20 cellular contexts compared by ENCODE assay signal in genomic region chr10:1629326-1630036, GRCh38.
DNase-seq lines count a peak whose midpoint lies in the region; ATAC-seq and TF ChIP-seq lines count a peak whose summit lies in the region.
"Had no signal": no experiment of that assay in that cellular context is flagged by ENCODE, and none has a peak within 500 bp of the region (broad histone marks: within the 10 kb centered on the region; RNA-seq: fewer than 3 reads in every experiment).

No MANE protein-coding gene starts in this region.

- intact Hi-C loops in heart right ventricle (cut with DNase I) = no loop called here

- peak; percentile 31 for DNase-seq in GM20000 (ENCODE audit: low spot score)
- peak; percentile 19 for DNase-seq in RPMI8226
- DNase-seq in left kidney (ENCODE audit: low read depth, low spot score) = peak; percentile 57
- DNase-seq in heart right ventricle = no peak
- no peak for DNase-seq in HK-2 (ENCODE audit: unreplicated experiment)
- no peak for DNase-seq in activated CD4-positive, alpha-beta T cell treated with anti-CD3 and anti-CD28 coated beads, Interleukin-2, amount 50 U/mL, for 4 hours
- DNase-seq: activated CD4-positive, alpha-beta T cell treated with anti-CD3 and anti-CD28 coated beads for 1 hour; activated T-cell treated with anti-CD3 and anti-CD28 coated beads, Interleukin-2, amount 50 U/mL, for 4 hours; adrenal gland; COR-L47; effector CD4-positive, alpha-beta T cell; erythroblast; MM.1S; NCI-H1436 treated with DMSO at 0.1 percent for 48 hours; psoas muscle had no signal

- no peak for ATAC-seq in HG02759 (IDR thresholded peaks at IDR 0.05; ENCODE audit: unreplicated experiment)
- no peak for ATAC-seq in heart right ventricle
- ATAC-seq: A549; activated T-cell treated with anti-CD3 and anti-CD28 coated beads, Interleukin-2, amount 50 U/mL, for 4 hours; K562; psoas muscle had no signal

- no peaks in the 10 kb centered on the region for H3K36me3 ChIP-seq in BLaER1 treated with 17β-estradiol and CSF1 and Interleukin-3, amounts not matched to agents 10 nM and 100 nM
- H3K36me3 ChIP-seq in heart right ventricle = no peaks in the 10 kb centered on the region
- H3K36me3 ChIP-seq: adrenal gland, neutrophil had no signal

- H3K27me3 ChIP-seq in BLaER1 treated with 17β-estradiol and CSF1 and Interleukin-3, amounts not matched to agents 10 nM and 100 nM = no peaks in the 10 kb centered on the region
- H3K27me3 ChIP-seq in heart right ventricle = peaks cover 0 to 33% (median 5%) of the 10 kb centered on the region in 7 donors
- H3K27me3 ChIP-seq: adrenal gland, neutrophil had no signal

- H3K4me2 ChIP-seq in BLaER1 treated with 17β-estradiol and CSF1 and Interleukin-3, amounts not matched to agents 10 nM and 100 nM = peak overlapping the region in 7 of 11 experiments; percentile 59 to 86 (median 83); a peak in 12 of 22 replicates
- H3K4me2 ChIP-seq: A549 had no signal

- H4K20me1 ChIP-seq in BLaER1 treated with 17β-estradiol and CSF1 and Interleukin-3, amounts not matched to agents 10 nM and 100 nM = peaks cover 0 to 3% (median 0%) of the 10 kb centered on the region in 11 experiments; a peak in 1 of 22 replicates

- H3K9me3 ChIP-seq in BLaER1 treated with 17β-estradiol and CSF1 and Interleukin-3, amounts not matched to agents 10 nM and 100 nM (replicated peaks in 1 of 11) = peaks cover 0 to 8% (median 0%) of the 10 kb centered on the region in 11 experiments; a peak in 1 of 22 replicates
- H3K9me3 ChIP-seq in heart right ventricle = peaks cover 0 to 5% (median 0%) of the 10 kb centered on the region in 11 donors
- H3K9me3 ChIP-seq: A549, adrenal gland, neutrophil, psoas muscle had no signal

- H3K9ac ChIP-seq in BLaER1 treated with 17β-estradiol and CSF1 and Interleukin-3, amounts not matched to agents 10 nM and 100 nM = no peak overlapping the region

- peaks cover 7 to 56% (median 40%) of the 10 kb centered on the region in 10 experiments; a peak in 17 of 20 replicates for H3K4me1 ChIP-seq in BLaER1 treated with 17β-estradiol and CSF1 and Interleukin-3, amounts not matched to agents 10 nM and 100 nM
- H3K4me1 ChIP-seq in heart right ventricle = no peaks in the 10 kb centered on the region
- H3K4me1 ChIP-seq: A549, adrenal gland, psoas muscle had no signal

- H3K27ac ChIP-seq in BLaER1 treated with 17β-estradiol and CSF1 and Interleukin-3, amounts not matched to agents 10 nM and 100 nM = no peak overlapping the region
- no peak overlapping the region for H3K27ac ChIP-seq in heart right ventricle
- H3K27ac ChIP-seq: A549, adrenal gland, neutrophil, psoas muscle had no signal

- H3K4me3 ChIP-seq in BLaER1 treated with 17β-estradiol and CSF1 and Interleukin-3, amounts not matched to agents 10 nM and 100 nM = no peak overlapping the region
- H3K4me3 ChIP-seq in heart right ventricle = no peak overlapping the region
- H3K4me3 ChIP-seq: A549, adrenal gland, K562, psoas muscle had no signal

- TF ChIP-seq CTCF in GM20000 (IDR thresholded peaks at IDR 0.05; ENCODE audit: extremely low read depth, missing control alignments) = no peak
- TF ChIP-seq CTCF in heart right ventricle (IDR thresholded peaks at IDR 0.05) = no peak

- WGBS in heart right ventricle, 2 donors = 63 to 66% methylated on average over 18 of the region's 18 CpGs

Comparison
In these comparisons a context has a peak if more than half of its experiments do, and no peak if none do; other contexts are left out.
1. DNase-seq: peak in GM20000 (single experiment), RPMI8226 (single experiment) and left kidney (single experiment); none in heart right ventricle (0 of 2), HK-2 (single experiment) and activated CD4-positive, alpha-beta T cell treated with anti-CD3 and anti-CD28 coated beads, Interleukin-2, amount 50 U/mL, for 4 hours (0 of 2).